Comparison of ENCODE assay signal across 3 cellular contexts in the genomic region with DNA sequence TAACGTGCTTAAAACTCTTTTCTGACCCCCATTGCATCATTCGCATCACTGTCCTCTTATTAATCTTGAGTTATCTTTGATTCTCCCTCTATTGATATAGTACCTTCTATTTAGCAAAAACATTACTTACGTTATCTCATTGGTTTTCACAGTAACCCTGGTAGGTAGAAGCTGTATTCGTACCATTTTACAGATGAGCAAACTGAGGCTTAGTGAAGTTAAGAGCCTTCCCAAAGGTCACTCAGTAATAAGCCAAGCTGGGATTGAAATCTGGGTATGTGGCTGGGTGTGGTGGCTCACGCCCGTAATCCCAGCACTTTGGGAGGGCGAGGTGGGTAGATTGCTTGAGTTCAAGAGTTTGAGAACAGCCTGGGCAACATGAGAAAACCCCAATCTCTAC.
TF ChIP-seq lines count a peak whose summit lies in the region.

No MANE protein-coding gene starts in this region.

TF ChIP-seq in A549, 52 proteins besides CTCF, POLR2A, EP300 and RAD21:
- TF ChIP-seq RNF2 (IDR thresholded peaks at IDR 0.05; ENCODE audit: borderline replicate concordance, low read depth) (no peak), ZC3H11A (IDR thresholded peaks at IDR 0.05) (no peak), MAFK (IDR thresholded peaks at IDR 0.05; ENCODE audit: partially characterized antibody) (no peak), PBX3 (IDR thresholded peaks at IDR 0.05) (no peak), RFX5 (IDR thresholded peaks at IDR 0.05) (no peak), HDAC2 (IDR thresholded peaks at IDR 0.05) (no peak), PHF8 (IDR thresholded peaks at IDR 0.05; ENCODE audit: borderline replicate concordance, low read depth) (no peak), HOXA7 (CRISPR knock-in tag; IDR thresholded peaks at IDR 0.05) (no peak), TFCP2L1 (CRISPR knock-in tag; IDR thresholded peaks at IDR 0.05) (no peak), KDM5A (IDR thresholded peaks at IDR 0.05) (no peak), CBX2 (IDR thresholded peaks at IDR 0.05; ENCODE audit: borderline replicate concordance, low read depth) (no peak), FOSB (CRISPR knock-in tag; IDR thresholded peaks at IDR 0.05) (no peak), NFE2L2 (conservative IDR thresholded peaks at IDR 0.05; ENCODE audit: low read length) (no peak), ELK1 (IDR thresholded peaks at IDR 0.05; ENCODE audit: low read depth, low read length) (no peak)
- TF ChIP-seq, protein P1, sequence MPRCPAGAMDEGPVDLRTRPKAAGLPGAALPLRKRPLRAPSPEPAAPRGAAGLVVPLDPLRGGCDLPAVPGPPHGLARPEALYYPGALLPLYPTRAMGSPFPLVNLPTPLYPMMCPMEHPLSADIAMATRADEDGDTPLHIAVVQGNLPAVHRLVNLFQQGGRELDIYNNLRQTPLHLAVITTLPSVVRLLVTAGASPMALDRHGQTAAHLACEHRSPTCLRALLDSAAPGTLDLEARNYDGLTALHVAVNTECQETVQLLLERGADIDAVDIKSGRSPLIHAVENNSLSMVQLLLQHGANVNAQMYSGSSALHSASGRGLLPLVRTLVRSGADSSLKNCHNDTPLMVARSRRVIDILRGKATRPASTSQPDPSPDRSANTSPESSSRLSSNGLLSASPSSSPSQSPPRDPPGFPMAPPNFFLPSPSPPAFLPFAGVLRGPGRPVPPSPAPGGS (IDR thresholded peaks at IDR 0.05), result no peak
- TF ChIP-seq, protein P2, sequence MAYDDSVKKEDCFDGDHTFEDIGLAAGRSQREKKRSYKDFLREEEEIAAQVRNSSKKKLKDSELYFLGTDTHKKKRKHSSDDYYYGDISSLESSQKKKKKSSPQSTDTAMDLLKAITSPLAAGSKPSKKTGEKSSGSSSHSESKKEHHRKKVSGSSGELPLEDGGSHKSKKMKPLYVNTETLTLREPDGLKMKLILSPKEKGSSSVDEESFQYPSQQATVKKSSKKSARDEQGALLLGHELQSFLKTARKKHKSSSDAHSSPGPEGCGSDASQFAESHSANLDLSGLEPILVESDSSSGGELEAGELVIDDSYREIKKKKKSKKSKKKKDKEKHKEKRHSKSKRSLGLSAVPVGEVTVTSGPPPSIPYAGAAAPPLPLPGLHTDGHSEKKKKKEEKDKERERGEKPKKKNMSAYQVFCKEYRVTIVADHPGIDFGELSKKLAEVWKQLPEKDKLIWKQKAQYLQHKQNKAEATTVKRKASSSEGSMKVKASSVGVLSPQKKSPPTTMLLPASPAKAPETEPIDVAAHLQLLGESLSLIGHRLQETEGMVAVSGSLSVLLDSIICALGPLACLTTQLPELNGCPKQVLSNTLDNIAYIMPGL (CRISPR knock-in tag; IDR thresholded peaks at IDR 0.05; ENCODE audit: borderline replicate concordance), result no peak

TF ChIP-seq in HEK293, 187 proteins besides CTCF, POLR2A, EP300 and RAD21 (continues in another document):
- TF ChIP-seq KLF1 (tag by site-specific recombination; IDR thresholded peaks at IDR 0.05) (peak; percentile 65), PBX3 (CRISPR knock-in tag; IDR thresholded peaks at IDR 0.05) (no peak), KLF17 (tag by site-specific recombination; IDR thresholded peaks at IDR 0.05) (no peak), ZNF155 (tag by site-specific recombination; IDR thresholded peaks at IDR 0.05) (no peak), ZFHX2 (tag by site-specific recombination; conservative IDR thresholded peaks at IDR 0.05) (no peak), ZNF777 (tag by site-specific recombination; IDR thresholded peaks at IDR 0.05; ENCODE audit: borderline replicate concordance) (no peak), ZNF132 (tag by site-specific recombination; IDR thresholded peaks at IDR 0.05; ENCODE audit: borderline replicate concordance) (no peak), TCF7L2 (IDR thresholded peaks at IDR 0.05; ENCODE audit: borderline replicate concordance, low read depth, low read length) (no peak), ZNF302 (tag by site-specific recombination; IDR thresholded peaks at IDR 0.05; ENCODE audit: low read depth) (no peak), TSHZ1 (tag by site-specific recombination; IDR thresholded peaks at IDR 0.05; ENCODE audit: borderline replicate concordance) (no peak), HOXC10 (CRISPR knock-in tag; IDR thresholded peaks at IDR 0.05) (no peak)
- TF ChIP-seq, protein P3, sequence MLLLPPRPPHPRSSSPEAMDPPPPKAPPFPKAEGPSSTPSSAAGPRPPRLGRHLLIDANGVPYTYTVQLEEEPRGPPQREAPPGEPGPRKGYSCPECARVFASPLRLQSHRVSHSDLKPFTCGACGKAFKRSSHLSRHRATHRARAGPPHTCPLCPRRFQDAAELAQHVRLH (tag by site-specific recombination; IDR thresholded peaks at IDR 0.05), result peak; percentile 77

TF ChIP-seq in H1, 55 proteins besides CTCF, POLR2A, EP300 and RAD21:
- TF ChIP-seq EZH2 (IDR thresholded peaks at IDR 0.05; ENCODE audit: low read depth, low read length, severe bottlenecking) (no peak), KDM1A (IDR thresholded peaks at IDR 0.05; ENCODE audit: borderline replicate concordance, low read length) (0 out of 2 replicates have a peak, but pooled peaks have one; percentile 43), USF2 (IDR thresholded peaks at IDR 0.05; ENCODE audit: low read length) (no peak)
TF ChIP-seq in H1: peak in this region for 1.
